In the genomic region with DNA sequence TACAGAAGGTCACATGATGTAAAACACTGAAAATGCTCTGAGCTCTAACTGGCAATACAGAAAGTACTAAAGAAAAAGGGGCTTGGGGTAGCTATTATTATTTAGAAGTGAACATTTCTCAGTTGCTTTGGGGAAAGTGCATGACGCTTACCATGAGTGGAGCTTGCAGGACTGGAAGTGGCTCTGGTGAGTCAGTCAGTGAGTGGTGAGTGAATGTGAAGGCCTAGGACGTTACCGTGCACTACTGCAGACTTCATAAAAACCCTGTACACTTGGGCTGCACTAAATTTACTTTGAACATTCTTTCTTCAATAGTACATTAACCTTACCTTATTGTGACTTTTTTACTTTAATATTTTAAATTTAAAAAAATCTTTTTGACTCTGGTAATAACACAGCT, we compare ENCODE assay signal across 18 cellular contexts.
A peak's percentile ranks its signal among the peaks of the same experiment; 100 is the strongest.
DNase-seq lines count a peak whose midpoint lies in the region; ATAC-seq, FAIRE-seq and TF ChIP-seq lines count a peak whose summit lies in the region.
"Had no signal": no experiment of that assay in that cellular context is flagged by ENCODE, and none has a peak within 500 bp of the region (broad histone marks: within the 10 kb centered on the region; RNA-seq: fewer than 3 reads in every experiment).

No MANE protein-coding gene starts in this region.

- FAIRE-seq in pancreas (lab: Jason Lieb, UNC), result peak; percentile 67
- FAIRE-seq: A204.1 had no signal

- peak; percentile 12 for DNase-seq in NK-92 treated with Interleukin-12 subunit alpha and Interleukin-12 subunit beta, amount 100 ng/mL, for 24 hours (lab: John Stamatoyannopoulos, UW)
- DNase-seq in NK-92 (lab: John Stamatoyannopoulos, UW; ENCODE audit: unreplicated experiment) (no peak), M059J (ENCODE audit: low read depth) (peak; percentile 44), brain microvascular endothelial cell (peak; percentile 34), pancreas (no peak), GM10266 (ENCODE audit: extremely low spot score) (no peak), OCI-LY7 (ENCODE audit: low spot score) (no peak)
- DNase-seq: activated effector memory CD4-positive, alpha-beta T cell treated with anti-CD3 and anti-CD28 coated beads, Interleukin-2, amount 50 U/mL, for 16 hours; CD4-positive, alpha-beta memory T cell; MM.1S; NCI-H748 treated with DMSO at 0.1 percent for 48 hours; ovary; substantia nigra had no signal

- no peaks in the 10 kb centered on the region for H4K20me1 ChIP-seq in OCI-LY7 (ENCODE audit: insufficient read depth, low read length)

- 96% methylated on average over 3 of the region's 3 CpGs for WGBS in pancreas, 2 donors

- POLR2A ChIA-PET in OCI-LY7 (lab: Charles Lee), result interaction anchor here (0.6 to 5.9 kb wide), 19 partner anchors 8 to 147 kb away, joined by 3 to 34 read pairs (median 5); no protein-coding TSS in a partner anchor

- H3K9me2 ChIP-seq in OCI-LY7 (ENCODE audit: insufficient read depth, low read length), result no peaks in the 10 kb centered on the region

- no peaks in the 10 kb centered on the region for H3K79me2 ChIP-seq in OCI-LY7 (ENCODE audit: insufficient read depth, low read depth, low read length)

- no TSS peak for BruUV-seq in OCI-LY7 (replicated peaks; lab: Mats Ljungman, UMichigan)

- no peaks in the 10 kb centered on the region for H3K36me3 ChIP-seq in brain microvascular endothelial cell (replicated peaks)
- H3K36me3 ChIP-seq in pancreas, result no peaks in the 10 kb centered on the region
- H3K36me3 ChIP-seq in OCI-LY7 (ENCODE audit: insufficient read depth, low read length), result no peaks in the 10 kb centered on the region; the same call in 1 of the 2 replicates
- H3K36me3 ChIP-seq: ascending aorta, ovary had no signal

- H3K9me3 ChIP-seq in pancreas (no peaks in the 10 kb centered on the region), OCI-LY7 (ENCODE audit: low read length) (peaks cover 28% of the 10 kb centered on the region; the same call in 1 of the 2 replicates)
- H3K9me3 ChIP-seq: ascending aorta, ovary had no signal

- in situ Hi-C loops in brain microvascular endothelial cell (cut with HindIII; ENCODE audit: low pct_ligation_motif_present, low sequenced_read_pairs), result no loop called here

- CTCF ChIA-PET in OCI-LY7 (lab: Charles Lee; ENCODE audit: unreplicated experiment), result no interaction called here

- peaks cover 6 to 9% (median 8%) of the 10 kb centered on the region in 3 donors for H3K4me1 ChIP-seq in pancreas
- peaks cover 25% of the 10 kb centered on the region for H3K4me1 ChIP-seq in OCI-LY7 (ENCODE audit: insufficient read depth, low read length, poor library complexity, severe bottlenecking)
- H3K4me1 ChIP-seq: ascending aorta had no signal

- no peak overlapping the region; the same call in 1 of the 2 replicates for H2AFZ ChIP-seq in OCI-LY7 (ENCODE audit: low read length)

- no peak overlapping the region for H3K4me3 ChIP-seq in brain microvascular endothelial cell (ENCODE audit: low read depth, low read length)
- no peak overlapping the region for H3K4me3 ChIP-seq in pancreas
- no peak overlapping the region for H3K4me3 ChIP-seq in OCI-LY7 (ENCODE audit: low read depth, low read length, poor library complexity, severe bottlenecking)
- H3K4me3 ChIP-seq: ascending aorta, ovary had no signal

- H3K27ac ChIP-seq in brain microvascular endothelial cell (no peak overlapping the region), pancreas (no peak overlapping the region), OCI-LY7 (ENCODE audit: low read depth, low read length, poor library complexity, severe bottlenecking) (no peak overlapping the region)
- H3K27ac ChIP-seq: ascending aorta, ovary, RWPE1 had no signal

- no peak overlapping the region for H3K4me2 ChIP-seq in OCI-LY7 (ENCODE audit: low read length)

- intact Hi-C loops in pancreas (cut with DNase I), result no loop called here
- intact Hi-C loops in OCI-LY7 (cut with micrococcal nuclease; ENCODE audit: unreplicated experiment), result no loop called here

- H3K27me3 ChIP-seq in brain microvascular endothelial cell (replicated peaks) (no peaks in the 10 kb centered on the region), pancreas (no peaks in the 10 kb centered on the region)
- H3K27me3 ChIP-seq: ascending aorta, ovary had no signal

- no peak for ATAC-seq in pancreas
- no peak for ATAC-seq in GM21423 (IDR thresholded peaks at IDR 0.05; ENCODE audit: unreplicated experiment)
- ATAC-seq: left lobe of liver had no signal

- TF ChIP-seq CTCF in brain microvascular endothelial cell (IDR thresholded peaks at IDR 0.05; ENCODE audit: low read depth, low read length, missing control alignments) (no peak), pancreas (IDR thresholded peaks at IDR 0.05) (no peak), GM10266 (IDR thresholded peaks at IDR 0.05; ENCODE audit: control insufficient read depth, insufficient read depth, low read depth, missing control alignments) (no peak), OCI-LY7 (conservative IDR thresholded peaks at IDR 0.05; ENCODE audit: low read length) (no peak)

Comparison
In these comparisons a context has a peak if more than half of its experiments do, and no peak if none do; other contexts are left out.
1. DNase-seq: peak in NK-92 treated with Interleukin-12 subunit alpha and Interleukin-12 subunit beta, amount 100 ng/mL, for 24 hours (single experiment), M059J (single experiment) and brain microvascular endothelial cell (single experiment); none in NK-92 (single experiment), pancreas (0 of 6), GM10266 (single experiment) and OCI-LY7 (single experiment).